ENCODE assay signal across 10 cellular contexts in the genomic region with DNA sequence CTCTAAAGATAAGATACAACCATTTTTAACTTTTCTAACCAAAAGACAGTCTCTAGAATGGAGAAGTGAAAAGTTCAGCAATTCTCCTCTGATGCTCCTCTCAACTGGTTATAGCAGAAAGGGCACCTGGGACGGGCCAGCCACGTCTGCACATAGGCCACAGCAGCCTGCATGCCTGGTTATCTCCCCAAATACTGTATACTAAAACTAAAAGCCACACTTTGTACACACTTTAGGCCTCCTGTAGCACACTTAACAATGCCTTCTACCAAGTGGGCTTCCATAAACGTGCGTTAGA.
DNase-seq lines count a peak whose midpoint lies in the region; ATAC-seq lines count a peak whose summit lies in the region.
"Had no signal": no experiment of that assay in that cellular context is flagged by ENCODE, and none has a peak within 500 bp of the region (broad histone marks: within the 10 kb centered on the region; RNA-seq: fewer than 3 reads in every experiment).

No MANE protein-coding gene starts in this region.

- no peaks in the 10 kb centered on the region for H3K27me3 Mint-ChIP-seq in naive B cell

- ATAC-seq in GM18873 (IDR thresholded peaks at IDR 0.05; ENCODE audit: low FRiP score, unreplicated experiment) (peak; percentile 47), GM21717 (IDR thresholded peaks at IDR 0.05; ENCODE audit: unreplicated experiment) (peak; percentile 75), HG03457 (IDR thresholded peaks at IDR 0.05; ENCODE audit: unreplicated experiment) (peak; percentile 40), naive B cell (ENCODE audit: low read depth in 2 of 2) (peak; percentile 78 to 82)

- peaks cover 56 to 86% (median 76%) of the 10 kb centered on the region in 3 donors for H3K4me1 Mint-ChIP-seq in naive B cell

- in situ Hi-C loops in G401 (cut with HindIII; ENCODE audit: low sequenced_read_pairs) = no loop called here

- H3K27ac Mint-ChIP-seq in naive B cell = peak overlapping the region; percentile 95 to 98 (median 97)

- H3K9me3 Mint-ChIP-seq in naive B cell = peaks cover 0 to 8% (median 2%) of the 10 kb centered on the region in 7 donors

- DNase-seq in naive B cell (peak; percentile 60), dedifferentiated amniotic fluid mesenchymal stem cell (ENCODE audit: extremely low spot score) (no peak), G401 (ENCODE audit: low spot score) (no peak), OCI-M2 (lab: John Stamatoyannopoulos, UW; ENCODE audit: unreplicated experiment) (no peak)
- DNase-seq: brain microvascular endothelial cell, hippocampal formation, NCI-H1436 had no signal

- H3K36me3 Mint-ChIP-seq in naive B cell = peaks cover 33 to 43% of the 10 kb centered on the region in 2 donors

- peak overlapping the region; percentile 2 to 88 (median 71) for H3K4me3 Mint-ChIP-seq in naive B cell
